ENCODE assay signal across 25 cellular contexts in genomic region chrY:16673102-16673787, GRCh38.
"Had no signal": no experiment of that assay in that cellular context is flagged by ENCODE, and none has a peak within 500 bp of the region (broad histone marks: within the 10 kb centered on the region; RNA-seq: fewer than 3 reads in every experiment).

No MANE protein-coding gene starts in this region.

- H3K27me3 Mint-ChIP-seq: naive B cell; stimulated activated naive B cell treated with anti-CD40 and anti-IgM and Interleukin-4, amounts not matched to agents 10 μg/mL and 1 μg/mL and 100 μg/mL, for 72 hours had no signal

- H3K4me1 Mint-ChIP-seq: immature natural killer cell; naive B cell; natural killer cell; nephron progenitor cell; neural progenitor cell; stimulated activated naive B cell treated with anti-CD40 and anti-IgM and Interleukin-4, amounts not matched to agents 10 μg/mL and 1 μg/mL and 100 μg/mL, for 72 hours had no signal

- H3K9me3 Mint-ChIP-seq: naive B cell; nephron progenitor cell; neural progenitor cell; stimulated activated naive B cell treated with anti-CD40 and anti-IgM and Interleukin-4, amounts not matched to agents 10 μg/mL and 1 μg/mL and 100 μg/mL, for 72 hours had no signal

- ATAC-seq: left colon; left lung; lower lobe of right lung; natural killer cell; psoas muscle; right lobe of liver; stimulated activated naive B cell treated with anti-CD40 and anti-IgM and Interleukin-4, amounts not matched to agents 10 μg/mL and 1 μg/mL and 100 μg/mL, for 72 hours; stimulated activated naive CD8-positive, alpha-beta T cell treated with anti-CD3 and anti-CD28 coated beads, Interleukin-15, Interleukin-2, amounts not matched to agents 100 U/mL and 50 U/mL, for 24 hours had no signal

- DNase-seq: immature natural killer cell; kidney; left colon; left lung; lower lobe of right lung; mammary epithelial cell; mesenchymal stem cell; naive B cell; natural killer cell; nephron progenitor cell; occipital lobe; psoas muscle; right lobe of liver; stimulated activated CD4-positive, alpha-beta T cell treated with anti-CD3 and anti-CD28 coated beads, Interleukin-1b, Interleukin-23, amount 100 ng/mL, for 48 hours; stimulated activated CD4-positive, alpha-beta T cell treated with anti-CD3 and anti-CD28 coated beads, Interleukin-2, amount 100 ng/mL, for 48 hours; stimulated activated CD4-positive, alpha-beta T cell treated with anti-CD3 and anti-CD28 coated beads, Interleukin-4, amount 100 ng/mL, for 4 hours; stimulated activated CD8-positive, alpha-beta memory T cell treated with anti-CD3 and anti-CD28 coated beads, Interleukin-4, amount 100 ng/mL, for 48 hours; stimulated activated naive B cell treated with anti-CD40 and anti-IgM and Interleukin-4, amounts not matched to agents 10 μg/mL and 1 μg/mL and 100 μg/mL, for 72 hours; stimulated activated naive CD8-positive, alpha-beta T cell treated with anti-CD3 and anti-CD28 coated beads, Interleukin-15, Interleukin-2, amounts not matched to agents 100 U/mL and 50 U/mL, for 24 hours; stomach; testis; thyroid gland; transverse colon; upper lobe of left lung had no signal

- H3K4me3 Mint-ChIP-seq: immature natural killer cell; naive B cell; natural killer cell; nephron progenitor cell; neural progenitor cell; stimulated activated naive B cell treated with anti-CD40 and anti-IgM and Interleukin-4, amounts not matched to agents 10 μg/mL and 1 μg/mL and 100 μg/mL, for 72 hours had no signal

- H3K36me3 Mint-ChIP-seq: immature natural killer cell; naive B cell; natural killer cell; neural progenitor cell; stimulated activated naive B cell treated with anti-CD40 and anti-IgM and Interleukin-4, amounts not matched to agents 10 μg/mL and 1 μg/mL and 100 μg/mL, for 72 hours had no signal

- H3K27ac Mint-ChIP-seq: immature natural killer cell; naive B cell; natural killer cell; nephron progenitor cell; neural progenitor cell; stimulated activated naive B cell treated with anti-CD40 and anti-IgM and Interleukin-4, amounts not matched to agents 10 μg/mL and 1 μg/mL and 100 μg/mL, for 72 hours had no signal
